ENCODE assay signal across 2 cellular contexts in the genomic region with DNA sequence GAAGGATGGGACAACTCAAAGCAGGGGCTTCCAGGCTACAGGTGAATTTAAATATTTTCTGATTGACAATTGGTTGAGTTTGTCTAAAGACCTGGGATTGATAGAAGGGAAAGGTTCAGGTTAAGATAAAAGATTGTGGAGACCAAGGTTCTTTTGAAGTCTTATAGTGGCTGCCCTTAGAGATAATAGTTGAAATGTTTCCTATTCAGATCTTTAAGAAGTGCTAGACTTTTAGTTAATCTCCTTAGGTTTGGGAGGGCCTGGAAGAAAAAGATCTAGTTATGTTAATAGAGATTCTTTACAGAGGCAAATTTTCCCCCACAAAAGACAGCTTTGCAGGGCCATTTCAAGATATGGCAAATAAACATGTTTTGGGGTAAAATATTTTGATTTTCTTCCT. TPM values are rescaled to one million over a fixed set of nuclear protein-coding genes. Genes with fewer than 3 reads are reported as not detected.
"Had no signal": no experiment of that assay in that cellular context is flagged by ENCODE, and none has a peak within 500 bp of the region (broad histone marks: within the 10 kb centered on the region; RNA-seq: fewer than 3 reads in every experiment).

No MANE protein-coding gene starts in this region.

RNA-seq across cellular contexts. Expression of a gene that starts 28.2 kb away (rescaled TPM):
- total RNA-seq: MCF 10A, NCI-H460 had no signal
